ENCODE assay signal across 7 cellular contexts in genomic region chr17:42609814-42610801, GRCh38. TPM values are rescaled to one million over a fixed set of nuclear protein-coding genes. Genes with fewer than 3 reads are reported as not detected.
DNase-seq lines count a peak whose midpoint lies in the region; ATAC-seq and TF ChIP-seq lines count a peak whose summit lies in the region.
"Not testable (repeated sequence)": the region's sequence is repeated elsewhere in the genome, so short reads cannot be mapped to it uniquely, and the experiment has no call there.

No MANE protein-coding gene starts in this region.

- peaks cover 37% of the 10 kb centered on the region for H3K4me1 Mint-ChIP-seq in activated naive CD4-positive, alpha-beta T cell treated with anti-CD3 and anti-CD28 coated beads for 36 hours (ENCODE audit: low read depth)

- H3K36me3 ChIP-seq in SJSA1, result peaks cover 38% of the 10 kb centered on the region
- H3K36me3 ChIP-seq in right lobe of liver, result peaks cover 0 to 26% (median 8%) of the 10 kb centered on the region in 4 donors
- peaks cover 6 to 35% (median 22%) of the 10 kb centered on the region in 4 donors for H3K36me3 ChIP-seq in sigmoid colon

- not testable (repeated sequence) for H3K27me3 ChIP-seq in SJSA1 (replicated peaks); right lobe of liver; sigmoid colon

- TF ChIP-seq CTCF in right lobe of liver (IDR thresholded peaks at IDR 0.05); sigmoid colon (IDR thresholded peaks at IDR 0.05): not testable (repeated sequence)

- H3K27ac ChIP-seq in SJSA1, result peak overlapping the region; percentile 53
- peak overlapping the region; percentile 16 to 72 (median 48) for H3K27ac ChIP-seq in right lobe of liver
- H3K27ac ChIP-seq in sigmoid colon, result peak overlapping the region; percentile 91 to 97 (median 94)

- peak; percentile 7 for ATAC-seq in GM18505 (IDR thresholded peaks at IDR 0.05; ENCODE audit: unreplicated experiment)
- peak; percentile 19 to 34 (median 26) for ATAC-seq in right lobe of liver

- not testable (repeated sequence) for H3K9me3 Mint-ChIP-seq in activated naive CD4-positive, alpha-beta T cell treated with anti-CD3 and anti-CD28 coated beads for 36 hours

- H3K4me3 Mint-ChIP-seq in activated naive CD4-positive, alpha-beta T cell treated with anti-CD3 and anti-CD28 coated beads for 36 hours, result peak overlapping the region; percentile 100

- DNase-seq in HT-29 (ENCODE audit: low spot score), result peak; percentile 40
- peak in 1 of 2 experiments; percentile 52 for DNase-seq in SJSA1 (ENCODE audit: low read depth in 1 of 2, low spot score in 2 of 2)
- peak; percentile 24 for DNase-seq in activated naive CD4-positive, alpha-beta T cell treated with anti-CD3 and anti-CD28 coated beads for 36 hours
- DNase-seq in erythroblast (lab: John Stamatoyannopoulos, UW), result peak; percentile 80 to 84
- peak in 2 of 3 donors; percentile 51 to 65 for DNase-seq in right lobe of liver
- DNase-seq in sigmoid colon, result not testable (repeated sequence)

- H3K9me3 ChIP-seq in SJSA1 (replicated peaks); right lobe of liver; sigmoid colon: not testable (repeated sequence)

- WGBS in right lobe of liver (ENCODE audit: insufficient coverage, low coverage, low lambda C conversion rate, missing lambda C conversion rate), result 10% methylated on average over 29 of the region's 42 CpGs
- WGBS in sigmoid colon, 2 donors, result 11 to 19% methylated on average over 35 to 36 of the region's 42 CpGs

- H3K4me3 ChIP-seq in SJSA1, result peak overlapping the region; percentile 68
- H3K4me3 ChIP-seq in right lobe of liver, result peak overlapping the region; percentile 71 to 80 (median 78)
- H3K4me3 ChIP-seq in sigmoid colon, result peak overlapping the region; percentile 82 to 97 (median 87)

- TF ChIP-seq EP300 in sigmoid colon (IDR thresholded peaks at IDR 0.05), result not testable (repeated sequence)

- peaks cover 11% of the 10 kb centered on the region for H3K4me1 ChIP-seq in SJSA1 (replicated peaks)
- H3K4me1 ChIP-seq in right lobe of liver, result peaks cover 0 to 26% (median 6%) of the 10 kb centered on the region in 4 donors
- peaks cover 0 to 39% (median 33%) of the 10 kb centered on the region in 4 donors for H3K4me1 ChIP-seq in sigmoid colon

- CTCF ChIA-PET in activated naive CD4-positive, alpha-beta T cell treated with anti-CD3 and anti-CD28 coated beads for 36 hours (lab: Charles Lee), result interaction anchor here (2.2 to 2.9 kb wide), 2 partner anchors 31 to 70 kb away, joined by 15 to 30 read pairs; partner anchors contain the start of gene PSMC3IP

- intact Hi-C loops in activated naive CD4-positive, alpha-beta T cell treated with anti-CD3 and anti-CD28 coated beads for 36 hours (cut with micrococcal nuclease), result loop anchor here (1.0 to 5.0 kb wide), 4 partner anchors 33 to 389 kb away; partner anchors contain the start of genes PSMC3IP, RPL27 and TUBG2
- intact Hi-C loops in right lobe of liver (cut with DNase I) (loop anchor here (10.0 kb wide), 1 partner anchor 75 kb away; the partner anchor contains the start of genes CCR10 (in 2 of the 2) and CNTNAP1 (in 2 of the 2)), sigmoid colon (cut with DNase I) (loop anchor here (1.0 kb wide), 2 partner anchors 43 to 70 kb away; no protein-coding TSS in a partner anchor)

- not testable (repeated sequence) for TF ChIP-seq POLR2A in GM18505 (IDR thresholded peaks at IDR 0.05; ENCODE audit: borderline replicate concordance, extremely low read depth, insufficient read depth, insufficient read length); right lobe of liver (IDR thresholded peaks at IDR 0.05); sigmoid colon (IDR thresholded peaks at IDR 0.05)
- TF ChIP-seq POLR2A in erythroblast (IDR thresholded peaks at IDR 0.05; ENCODE audit: low read length), result peak; percentile 67

- H3K27ac Mint-ChIP-seq in activated naive CD4-positive, alpha-beta T cell treated with anti-CD3 and anti-CD28 coated beads for 36 hours, result peak overlapping the region; percentile 80

- H3K36me3 Mint-ChIP-seq in activated naive CD4-positive, alpha-beta T cell treated with anti-CD3 and anti-CD28 coated beads for 36 hours (ENCODE audit: low read depth), result peaks cover 33% of the 10 kb centered on the region

- H3K27me3 Mint-ChIP-seq in activated naive CD4-positive, alpha-beta T cell treated with anti-CD3 and anti-CD28 coated beads for 36 hours (ENCODE audit: low read depth), result not testable (repeated sequence)

RNA-seq across cellular contexts. Expression of gene TUBG1, which starts 0.6 kb away (rescaled TPM):
- 123 and 127 TPM in 2 replicates for total RNA-seq in HT-29 (2014; rRNA removed; shearing (Covaris generic))
- 45.5 and 81.4 TPM in 2 replicates for total RNA-seq in SJSA1 (2014; rRNA removed; shearing (Covaris generic))
- 10 to 100 TPM; 91.3 to 92.0 TPM for total RNA-seq in activated naive CD4-positive, alpha-beta T cell treated with anti-CD3 and anti-CD28 coated beads for 36 hours
- total RNA-seq in right lobe of liver (10 to 100 TPM; 17.9 to 44.5 (median 22.0) TPM), sigmoid colon (10 to 100 TPM; 22.1 to 35.0 (median 23.9) TPM)
- 10 to 100 TPM; 16.2 to 39.2 (median 30.3) TPM for polyA plus RNA-seq in sigmoid colon

RNA-seq across cellular contexts. Expression of gene RETREG3, which starts 0.9 kb away (rescaled TPM):
- 38.1 and 44.7 TPM in 2 replicates for total RNA-seq in HT-29 (2014; rRNA removed; shearing (Covaris generic))
- 27.0 and 30.4 TPM in 2 replicates for total RNA-seq in SJSA1 (2014; rRNA removed; shearing (Covaris generic))
- total RNA-seq in activated naive CD4-positive, alpha-beta T cell treated with anti-CD3 and anti-CD28 coated beads for 36 hours, result 10 to 100 TPM; 28.6 to 33.5 TPM
- 10 to 100 TPM; 31.0 to 49.4 (median 43.2) TPM for total RNA-seq in right lobe of liver
- 10 to 100 TPM; 47.1 to 82.0 (median 53.7) TPM for total RNA-seq in sigmoid colon
- 10 to 100 TPM in 1 of 3 donors, 1 to 10 TPM in 2; 7.2 to 28.4 (median 7.4) TPM for polyA plus RNA-seq in sigmoid colon

RNA-seq across cellular contexts. Expression of gene PSMC3IP, which starts 32.6 kb away (rescaled TPM):
- 12.4 and 16.0 TPM in 2 replicates for total RNA-seq in HT-29 (2014; rRNA removed; shearing (Covaris generic))
- 18.4 and 22.3 TPM in 2 replicates for total RNA-seq in SJSA1 (2014; rRNA removed; shearing (Covaris generic))
- 10 to 100 TPM; 38.6 to 42.2 TPM for total RNA-seq in activated naive CD4-positive, alpha-beta T cell treated with anti-CD3 and anti-CD28 coated beads for 36 hours
- total RNA-seq in right lobe of liver (1 to 10 TPM in 2 of 6 experiments, under 1 TPM in 4; 0.26 to 2.4 (median 0.76) TPM), sigmoid colon (10 to 100 TPM in 1 of 4 donors, 1 to 10 TPM in 3; 4.6 to 10.3 (median 5.7) TPM)
- 1 to 10 TPM; 2.3 to 5.8 (median 2.4) TPM for polyA plus RNA-seq in sigmoid colon

RNA-seq across cellular contexts. Expression of gene MLX, which starts 43.2 kb away (rescaled TPM):
- total RNA-seq in HT-29 (2014; rRNA removed; shearing (Covaris generic)), result 55.9 and 63.1 TPM in 2 replicates
- total RNA-seq in SJSA1 (2014; rRNA removed; shearing (Covaris generic)), result 20.1 and 35.0 TPM in 2 replicates
- 10 to 100 TPM; 22.1 to 24.7 TPM for total RNA-seq in activated naive CD4-positive, alpha-beta T cell treated with anti-CD3 and anti-CD28 coated beads for 36 hours
- total RNA-seq in right lobe of liver (10 to 100 TPM; 34.5 to 46.2 (median 35.2) TPM), sigmoid colon (10 to 100 TPM; 24.7 to 50.5 (median 30.8) TPM)
- 100 to 1,000 TPM in 1 of 3 donors, 10 to 100 TPM in 2; 77.1 to 129 (median 97.9) TPM for polyA plus RNA-seq in sigmoid colon

RNA-seq across cellular contexts. Expression of gene COASY, which starts 48.2 kb away (rescaled TPM):
- 82.1 and 103 TPM in 2 replicates for total RNA-seq in HT-29 (2014; rRNA removed; shearing (Covaris generic))
- total RNA-seq in SJSA1 (2014; rRNA removed; shearing (Covaris generic)), result 10.2 and 15.4 TPM in 2 replicates
- total RNA-seq in activated naive CD4-positive, alpha-beta T cell treated with anti-CD3 and anti-CD28 coated beads for 36 hours, result 10 to 100 TPM; 93.3 to 93.6 TPM
- total RNA-seq in right lobe of liver (10 to 100 TPM; 48.1 to 70.5 (median 60.9) TPM), sigmoid colon (10 to 100 TPM; 14.3 to 17.5 (median 16.3) TPM)
- polyA plus RNA-seq in sigmoid colon, result 10 to 100 TPM; 48.0 to 98.9 (median 80.7) TPM
